Comparison of ENCODE assay signal across 23 cellular contexts in the genomic region with DNA sequence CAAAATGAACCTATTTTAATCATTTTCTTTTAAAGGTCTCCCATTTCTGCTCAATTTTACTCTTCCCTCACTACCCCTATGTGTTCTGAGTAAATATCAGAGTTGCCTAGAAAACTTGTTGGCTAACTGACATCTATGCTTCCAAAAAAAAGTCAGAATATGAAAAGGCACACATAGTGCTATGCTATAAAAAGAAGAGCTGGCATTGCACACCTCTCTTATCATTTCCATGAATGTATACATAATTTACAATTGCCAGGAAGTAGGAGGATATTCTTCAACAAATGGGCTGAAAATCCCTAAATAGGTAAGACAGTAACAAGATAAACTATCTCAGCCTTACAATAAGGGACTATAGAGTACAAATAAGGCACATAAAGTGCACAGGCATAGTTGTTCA.
"Had no signal": no experiment of that assay in that cellular context is flagged by ENCODE, and none has a peak within 500 bp of the region (broad histone marks: within the 10 kb centered on the region; RNA-seq: fewer than 3 reads in every experiment).

No MANE protein-coding gene starts in this region.

- H3K4me3 Mint-ChIP-seq: nephron progenitor cell; stimulated activated naive B cell treated with anti-CD40 and anti-IgM and Interleukin-4, amounts not matched to agents 10 μg/mL and 1 μg/mL and 100 μg/mL, for 72 hours; stimulated activated naive CD8-positive, alpha-beta T cell treated with anti-CD3 and anti-CD28 coated beads, Interleukin-15, amount 100 ng/mL, for 72 hours had no signal

- DNase-seq: colonic mucosa; effector CD8-positive, alpha-beta T cell; gastrocnemius medialis; heart right ventricle; hypothalamus; islet precursor cell; mesenchymal stem cell; midbrain; nephron progenitor cell; posterior cingulate gyrus; sigmoid colon; stimulated activated CD4-positive, alpha-beta T cell treated with anti-CD3 and anti-CD28 coated beads, Interleukin-2, amount 100 ng/mL, for 24 hours; stimulated activated CD4-positive, alpha-beta T cell treated with anti-CD3 and anti-CD28 coated beads, Interleukin-4, amount 100 ng/mL, for 4 hours; stimulated activated naive B cell treated with anti-CD40 and anti-IgM and Interleukin-4, amounts not matched to agents 10 μg/mL and 1 μg/mL and 100 μg/mL, for 72 hours; stimulated activated naive CD8-positive, alpha-beta T cell treated with anti-CD3 and anti-CD28 coated beads, Interleukin-15, amount 100 ng/mL, for 72 hours; transverse colon had no signal

- H3K36me3 ChIP-seq: colonic mucosa, gastrocnemius medialis, right atrium auricular region, thoracic aorta had no signal

- H3K4me1 Mint-ChIP-seq: nephron progenitor cell had no signal

- ATAC-seq: gastrocnemius medialis; heart right ventricle; left lobe of liver; stimulated activated naive B cell treated with anti-CD40 and anti-IgM and Interleukin-4, amounts not matched to agents 10 μg/mL and 1 μg/mL and 100 μg/mL, for 72 hours; stimulated activated naive CD8-positive, alpha-beta T cell treated with anti-CD3 and anti-CD28 coated beads, Interleukin-15, amount 100 ng/mL, for 72 hours had no signal

- H3K4me3 ChIP-seq: colonic mucosa, esophagus muscularis mucosa, gastrocnemius medialis, heart right ventricle, right atrium auricular region, sigmoid colon, skin epidermis, thoracic aorta, transverse colon had no signal

- H3K27me3 ChIP-seq: colonic mucosa, esophagus muscularis mucosa, gastrocnemius medialis, heart right ventricle, right atrium auricular region, sigmoid colon, transverse colon had no signal

- H3K27ac Mint-ChIP-seq: nephron progenitor cell; stimulated activated naive B cell treated with anti-CD40 and anti-IgM and Interleukin-4, amounts not matched to agents 10 μg/mL and 1 μg/mL and 100 μg/mL, for 72 hours; stimulated activated naive CD8-positive, alpha-beta T cell treated with anti-CD3 and anti-CD28 coated beads, Interleukin-15, amount 100 ng/mL, for 72 hours had no signal

- H3K9me3 ChIP-seq: colonic mucosa, esophagus muscularis mucosa, gastrocnemius medialis, right atrium auricular region, sigmoid colon, thoracic aorta, transverse colon had no signal

- FAIRE-seq: endometrium had no signal

- H3K4me1 ChIP-seq: colonic mucosa, gastrocnemius medialis, right atrium auricular region had no signal

- H3K27ac ChIP-seq: colonic mucosa, epithelial cell of prostate, esophagus muscularis mucosa, gastrocnemius medialis, heart right ventricle, right atrium auricular region, sigmoid colon, skin epidermis, thoracic aorta, transverse colon had no signal

- H3K27me3 Mint-ChIP-seq: stimulated activated naive B cell treated with anti-CD40 and anti-IgM and Interleukin-4, amounts not matched to agents 10 μg/mL and 1 μg/mL and 100 μg/mL, for 72 hours; stimulated activated naive CD8-positive, alpha-beta T cell treated with anti-CD3 and anti-CD28 coated beads, Interleukin-15, amount 100 ng/mL, for 72 hours had no signal

- H3K9me3 Mint-ChIP-seq: stimulated activated naive CD8-positive, alpha-beta T cell treated with anti-CD3 and anti-CD28 coated beads, Interleukin-15, amount 100 ng/mL, for 72 hours had no signal
